ENCODE assay signal across 13 cellular contexts in genomic region chr19:34960940-34961679, GRCh38. TPM values are rescaled to one million over a fixed set of nuclear protein-coding genes. Genes with fewer than 3 reads are reported as not detected.
A peak's percentile ranks its signal among the peaks of the same experiment; 100 is the strongest.
DNase-seq lines count a peak whose midpoint lies in the region; ATAC-seq and TF ChIP-seq lines count a peak whose summit lies in the region.
"Had no signal": no experiment of that assay in that cellular context is flagged by ENCODE, and none has a peak within 500 bp of the region (broad histone marks: within the 10 kb centered on the region; RNA-seq: fewer than 3 reads in every experiment).

No MANE protein-coding gene starts in this region.

- H2AK5ac ChIP-seq in neuronal stem cell (ENCODE audit: low read depth, low read length): no peak overlapping the region

- no peaks in the 10 kb centered on the region for H3K9me2 ChIP-seq in hepatocyte (replicated peaks; ENCODE audit: insufficient read depth)

- H3K4me1 ChIP-seq in hepatocyte (ENCODE audit: insufficient read depth) (no peaks in the 10 kb centered on the region), subcutaneous abdominal adipose tissue (ENCODE audit: control insufficient read depth in 5 of 5, insufficient read depth in 5 of 5, low read length in 5 of 5) (peaks cover 17 to 27% (median 26%) of the 10 kb centered on the region in 5 donors), neuronal stem cell (ENCODE audit: control insufficient read depth in 2 of 2, insufficient read depth in 1 of 2, low read depth in 1 of 2, low read length in 2 of 2) (peaks cover 0 to 5% of the 10 kb centered on the region in 2 donors)

- peaks cover 5% of the 10 kb centered on the region for H3K27me3 Mint-ChIP-seq in activated naive CD4-positive, alpha-beta T cell treated with anti-CD3 and anti-CD28 coated beads, Interleukin-2, amount 10 ng/mL, durations not matched to agents 7 days and 5 days
- H3K27me3 Mint-ChIP-seq in T-cell: no peaks in the 10 kb centered on the region
- H3K27me3 Mint-ChIP-seq: memory B cell had no signal

- ATAC-seq in T-cell (replicated peaks in 1 of 4) (no peak), HG02885 (IDR thresholded peaks at IDR 0.05; ENCODE audit: poor library complexity, unreplicated experiment) (no peak)

- H3K14ac ChIP-seq in neuronal stem cell (ENCODE audit: low read length): no peak overlapping the region

- no peak overlapping the region for H3K4me3 Mint-ChIP-seq in activated naive CD4-positive, alpha-beta T cell treated with anti-CD3 and anti-CD28 coated beads, Interleukin-2, amount 10 ng/mL, durations not matched to agents 7 days and 5 days
- H3K4me3 Mint-ChIP-seq in T-cell: peak overlapping the region; percentile 93 to 97 (median 95)
- H3K4me3 Mint-ChIP-seq: dendritic cell treated with granulocyte-macrophage colony-stimulating factor and Interleukin-4, amounts not matched to agents 40 ng/mL and 50 ng/mL, for 4 days had no signal

- H2BK5ac ChIP-seq in neuronal stem cell (ENCODE audit: low read length): no peak overlapping the region

- H3K18ac ChIP-seq in neuronal stem cell (ENCODE audit: low read length): no peak overlapping the region

- H3K4me1 Mint-ChIP-seq in activated naive CD4-positive, alpha-beta T cell treated with anti-CD3 and anti-CD28 coated beads, Interleukin-2, amount 10 ng/mL, durations not matched to agents 7 days and 5 days: peaks cover 25% of the 10 kb centered on the region
- peaks cover 24 to 34% (median 26%) of the 10 kb centered on the region in 3 donors for H3K4me1 Mint-ChIP-seq in T-cell

- peaks cover 35% of the 10 kb centered on the region for H3K79me2 ChIP-seq in hepatocyte

- no peak overlapping the region for H3K23ac ChIP-seq in neuronal stem cell (ENCODE audit: low read depth, low read length, poor library complexity)

- no peak overlapping the region for H2BK15ac ChIP-seq in neuronal stem cell (ENCODE audit: low read length)

- DNase-seq in activated naive CD4-positive, alpha-beta T cell treated with anti-CD3 and anti-CD28 coated beads, Interleukin-2, amount 10 ng/mL, durations not matched to agents 7 days and 5 days: no peak
- DNase-seq in activated naive CD4-positive, alpha-beta T cell treated with anti-CD3 and anti-CD28 coated beads, Interleukin-2, amount 50 U/mL, for 16 hours: no peak
- DNase-seq in T-cell (no peak), hepatocyte (ENCODE audit: low spot score) (no peak), neuronal stem cell (ENCODE audit: low spot score) (no peak), H7 (no peak)
- DNase-seq: MG63, NCI-H2081 treated with DMSO at 0.1 percent for 48 hours, SIG-M5 had no signal

- WGBS in hepatocyte (ENCODE audit: low lambda C conversion rate, missing lambda C conversion rate): 99% methylated on average over 12 of the region's 12 CpGs
- no CpG with 5 or more reads among the region's 12 CpGs for WGBS in neuronal stem cell (ENCODE audit: extremely low coverage in 2 of 2, insufficient read length in 2 of 2, insufficient replicate concordance in 1 of 2), 2 donors

- POLR2A ChIA-PET in T-cell (lab: Charles Lee): no interaction called here

- H3K9ac ChIP-seq in subcutaneous abdominal adipose tissue (ENCODE audit: low read length in 5 of 5): no peak overlapping the region
- no peak overlapping the region for H3K9ac ChIP-seq in neuronal stem cell (ENCODE audit: low read depth, low read length, poor library complexity)

- peak overlapping the region; percentile 93 for H3K4me2 ChIP-seq in hepatocyte
- H3K4me2 ChIP-seq in neuronal stem cell (ENCODE audit: insufficient read depth, low read length, poor library complexity, severe bottlenecking): no peak overlapping the region

- no peaks in the 10 kb centered on the region for H4K20me1 ChIP-seq in hepatocyte (ENCODE audit: insufficient read depth, poor library complexity, severe bottlenecking)

- H3K27ac ChIP-seq in hepatocyte (no peak overlapping the region), subcutaneous abdominal adipose tissue (ENCODE audit: low read depth, low read length) (no peak overlapping the region), neuronal stem cell (replicated peaks; ENCODE audit: low read length) (no peak overlapping the region)

- CTCF ChIA-PET in activated naive CD4-positive, alpha-beta T cell treated with anti-CD3 and anti-CD28 coated beads, Interleukin-2, amount 10 ng/mL, durations not matched to agents 7 days and 5 days (lab: Charles Lee): no interaction called here
- CTCF ChIA-PET in T-cell (lab: Charles Lee): interaction anchor here in 1 of 2 donors (0.6 kb wide), 1 partner anchor 1219 kb away, joined by 3 read pairs; no protein-coding TSS in a partner anchor

- H3K4me3 ChIP-seq in hepatocyte (no peak overlapping the region), subcutaneous abdominal adipose tissue (ENCODE audit: low read depth in 1 of 5, low read length in 5 of 5) (peak overlapping the region; percentile 19 to 89 (median 84)), neuronal stem cell (ENCODE audit: low read length in 2 of 2) (peak overlapping the region in 1 of 2 donors; percentile 28), H7 (ENCODE audit: insufficient read depth, low read depth, low read length) (no peak overlapping the region)
- H3K4me3 ChIP-seq: MG63 had no signal

- no peak overlapping the region for H4K91ac ChIP-seq in neuronal stem cell (ENCODE audit: low read depth, low read length, poor library complexity)

- H2BK12ac ChIP-seq in neuronal stem cell (ENCODE audit: low read length): no peak overlapping the region

- H2AFZ ChIP-seq in hepatocyte (no peak overlapping the region), neuronal stem cell (ENCODE audit: low read length) (no peak overlapping the region)

- H4K8ac ChIP-seq in neuronal stem cell (ENCODE audit: low read depth, low read length): no peak overlapping the region

- H3K36me3 Mint-ChIP-seq in activated naive CD4-positive, alpha-beta T cell treated with anti-CD3 and anti-CD28 coated beads, Interleukin-2, amount 10 ng/mL, durations not matched to agents 7 days and 5 days: peaks cover 81% of the 10 kb centered on the region
- peaks cover 73% of the 10 kb centered on the region for H3K36me3 Mint-ChIP-seq in T-cell

- peaks cover 18% of the 10 kb centered on the region for H3K36me3 ChIP-seq in hepatocyte (replicated peaks; ENCODE audit: insufficient read depth, low read depth)
- H3K36me3 ChIP-seq in subcutaneous abdominal adipose tissue (ENCODE audit: control insufficient read depth in 5 of 5, insufficient read depth in 5 of 5, low read length in 5 of 5): peaks cover 8 to 49% (median 43%) of the 10 kb centered on the region in 5 donors
- H3K36me3 ChIP-seq in neuronal stem cell (replicated peaks in 1 of 2; ENCODE audit: control insufficient read depth in 2 of 2, insufficient read depth in 2 of 2, low read length in 2 of 2): peaks cover 33 to 43% of the 10 kb centered on the region in 2 donors
- peaks cover 22% of the 10 kb centered on the region for H3K36me3 ChIP-seq in H7 (replicated peaks; ENCODE audit: control insufficient read depth, insufficient read depth, low read length)

- H3K9me3 Mint-ChIP-seq in activated naive CD4-positive, alpha-beta T cell treated with anti-CD3 and anti-CD28 coated beads, Interleukin-2, amount 10 ng/mL, durations not matched to agents 7 days and 5 days: peaks cover 75% of the 10 kb centered on the region
- H3K9me3 Mint-ChIP-seq in T-cell: peaks cover 24 to 62% (median 42%) of the 10 kb centered on the region in 3 donors

- no peak overlapping the region for H2BK120ac ChIP-seq in neuronal stem cell (ENCODE audit: low read depth, low read length)

- peaks cover 37% of the 10 kb centered on the region for H3K9me3 ChIP-seq in hepatocyte (ENCODE audit: low read depth)
- H3K9me3 ChIP-seq in subcutaneous abdominal adipose tissue (ENCODE audit: control insufficient read depth in 5 of 5, low read length in 5 of 5): peaks cover 37 to 62% (median 54%) of the 10 kb centered on the region in 5 donors
- peaks cover 39 to 55% of the 10 kb centered on the region in 2 donors for H3K9me3 ChIP-seq in neuronal stem cell (replicated peaks in 1 of 2; ENCODE audit: control insufficient read depth in 2 of 2, insufficient read depth in 1 of 2, low read depth in 1 of 2, low read length in 2 of 2)

- H3K27me3 ChIP-seq in hepatocyte: no peaks in the 10 kb centered on the region
- peaks cover 0 to 5% (median 0%) of the 10 kb centered on the region in 5 donors for H3K27me3 ChIP-seq in subcutaneous abdominal adipose tissue (ENCODE audit: control insufficient read depth in 5 of 5, insufficient read depth in 4 of 5, low read length in 5 of 5)
- H3K27me3 ChIP-seq in neuronal stem cell (ENCODE audit: control insufficient read depth in 3 of 3, insufficient read depth in 3 of 3, low read depth in 1 of 3, low read length in 3 of 3): peaks cover 0 to 2% (median 0%) of the 10 kb centered on the region in 3 experiments
- H3K27me3 ChIP-seq in H7 (ENCODE audit: control insufficient read depth, insufficient read depth, low read length): no peaks in the 10 kb centered on the region; the same call in none of the 2 replicates
- H3K27me3 ChIP-seq: MG63 had no signal

- no peak overlapping the region for H3K4ac ChIP-seq in neuronal stem cell (ENCODE audit: low read length)

- H3K27ac Mint-ChIP-seq in activated naive CD4-positive, alpha-beta T cell treated with anti-CD3 and anti-CD28 coated beads, Interleukin-2, amount 10 ng/mL, durations not matched to agents 7 days and 5 days: peak overlapping the region; percentile 91
- peak overlapping the region; percentile 95 for H3K27ac Mint-ChIP-seq in T-cell
- H3K27ac Mint-ChIP-seq: dendritic cell treated with granulocyte-macrophage colony-stimulating factor and Interleukin-4, amounts not matched to agents 40 ng/mL and 50 ng/mL, for 4 days had no signal

- H3K79me1 ChIP-seq in neuronal stem cell (ENCODE audit: low read depth, low read length): peaks cover 2% of the 10 kb centered on the region

- TF ChIP-seq CTCF in hepatocyte (IDR thresholded peaks at IDR 0.05; ENCODE audit: poor library complexity): no peak

RNA-seq across cellular contexts. Expression of gene ZNF792, which starts 2.9 kb away (rescaled TPM):
- total RNA-seq in T-cell (10 to 100 TPM; 14.1 to 29.0 (median 26.8) TPM), hepatocyte (9.5 and 10.6 TPM in 2 replicates)
- 3.5 and 3.6 TPM in 2 replicates for polyA plus RNA-seq in hepatocyte
- 2.9 TPM for polyA plus RNA-seq in neuronal stem cell (2013, experiment 1 of 2)
- 2.7 TPM for polyA plus RNA-seq in neuronal stem cell (2013, experiment 2 of 2)
- total RNA-seq in H7 (2014; rRNA removed; shearing (Covaris generic)): 16.7 and 18.0 TPM in 2 replicates

RNA-seq across cellular contexts. Expression of gene ZNF30, which starts 34.4 kb away (rescaled TPM):
- total RNA-seq in T-cell (10 to 100 TPM in 2 of 5 donors, 1 to 10 TPM in 3; 3.2 to 10.5 (median 8.7) TPM), hepatocyte (3.0 and 3.2 TPM in 2 replicates)
- polyA plus RNA-seq in hepatocyte: 1.1 and 1.2 TPM in 2 replicates
- polyA plus RNA-seq in neuronal stem cell (2013, experiment 1 of 2): 4.5 TPM
- 4.1 TPM for polyA plus RNA-seq in neuronal stem cell (2013, experiment 2 of 2)
- 6.3 and 8.9 TPM in 2 replicates for total RNA-seq in H7 (2014; rRNA removed; shearing (Covaris generic))

RNA-seq across cellular contexts. Expression of gene GRAMD1A, which starts 39.0 kb away (rescaled TPM):
- total RNA-seq in T-cell: 100 to 1,000 TPM; 189 to 318 (median 227) TPM
- 34.8 and 35.4 TPM in 2 replicates for total RNA-seq in hepatocyte
- polyA plus RNA-seq in hepatocyte: 80.2 and 92.4 TPM in 2 replicates
- polyA plus RNA-seq in neuronal stem cell (2013, experiment 1 of 2): 74.8 TPM
- 73.3 TPM for polyA plus RNA-seq in neuronal stem cell (2013, experiment 2 of 2)
- 110 and 138 TPM in 2 replicates for total RNA-seq in H7 (2014; rRNA removed; shearing (Covaris generic))

Comparison
In these comparisons a context has a peak if more than half of its experiments do, and no peak if none do; other contexts are left out.
1. H3K4me3 ChIP-seq: peak in subcutaneous abdominal adipose tissue (5 of 5); none in hepatocyte (single experiment) and H7 (single experiment).